Comparison of ENCODE assay signal across 19 cellular contexts in the genomic region with DNA sequence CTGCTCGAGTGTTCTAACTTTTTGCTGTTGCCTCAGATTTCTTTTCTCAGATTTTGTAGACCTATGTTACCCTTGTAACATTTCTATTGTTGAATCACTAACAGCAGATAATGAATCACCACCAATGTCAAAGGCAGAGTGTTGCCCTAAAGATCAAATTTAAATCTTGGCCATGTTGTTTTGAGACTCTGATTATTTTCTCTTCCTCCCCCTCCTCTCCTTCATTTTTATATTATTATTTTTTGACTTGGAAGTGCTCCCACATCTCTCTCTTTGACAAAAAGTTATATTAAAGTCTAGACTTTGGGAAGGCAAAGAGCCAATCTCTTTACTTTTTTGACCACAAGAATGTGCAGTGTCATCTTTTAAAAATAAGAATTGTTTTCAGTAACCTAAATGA.
DNase-seq lines count a peak whose midpoint lies in the region; ATAC-seq and TF ChIP-seq lines count a peak whose summit lies in the region.
"Had no signal": no experiment of that assay in that cellular context is flagged by ENCODE, and none has a peak within 500 bp of the region (broad histone marks: within the 10 kb centered on the region; RNA-seq: fewer than 3 reads in every experiment).

No MANE protein-coding gene starts in this region.

- in situ Hi-C loops in astrocyte of the spinal cord (cut with HindIII; ENCODE audit: low sequenced_read_pairs): no loop called here

- no peaks in the 10 kb centered on the region for H3K36me3 ChIP-seq in BE2C
- H3K36me3 ChIP-seq: left ventricle myocardium inferior, neural progenitor cell had no signal

- intact Hi-C loops in Right ventricle myocardium superior (cut with DNase I): no loop called here

- no peak for ATAC-seq in Right ventricle myocardium superior (ENCODE audit: poor library complexity)
- ATAC-seq: Right ventricle myocardium inferior had no signal

- H3K27me3 ChIP-seq in BE2C: no peaks in the 10 kb centered on the region
- H3K27me3 ChIP-seq: neural progenitor cell, testis had no signal

- no peaks in the 10 kb centered on the region for H3K4me1 ChIP-seq in BE2C
- H3K4me1 ChIP-seq: left ventricle myocardium inferior, neural progenitor cell, testis had no signal

- no peak overlapping the region for H3K4me3 ChIP-seq in astrocyte of the spinal cord (ENCODE audit: low read depth, low read length)
- no peak overlapping the region for H3K4me3 ChIP-seq in fibroblast of villous mesenchyme (ENCODE audit: low read depth, low read length)
- no peak overlapping the region for H3K4me3 ChIP-seq in BE2C (ENCODE audit: low read depth, low read length)
- H3K4me3 ChIP-seq: left ventricle myocardium inferior, neural progenitor cell, testis had no signal

- TF ChIP-seq CTCF in astrocyte of the spinal cord (IDR thresholded peaks at IDR 0.05; ENCODE audit: low read depth, low read length): no peak
- no peak for TF ChIP-seq CTCF in fibroblast of villous mesenchyme (IDR thresholded peaks at IDR 0.05; ENCODE audit: insufficient read depth, low read depth, low read length)
- TF ChIP-seq CTCF in BE2C (IDR thresholded peaks at IDR 0.05; ENCODE audit: low read depth, low read length): no peak

- no peaks in the 10 kb centered on the region for H3K9me3 ChIP-seq in BE2C
- H3K9me3 ChIP-seq: testis had no signal

- DNase-seq in HPDE6-E6E7 (ENCODE audit: extremely low spot score) (peak; percentile 21), astrocyte of the spinal cord (ENCODE audit: low read depth, low spot score) (peak; percentile 88), fibroblast of villous mesenchyme (ENCODE audit: low read depth) (peak; percentile 1), renal cortical epithelial cell (ENCODE audit: low read depth) (peak; percentile 57), Right ventricle myocardium superior (no peak), BE2C (no peak), midbrain (lab: John Stamatoyannopoulos, UW) (no peak)
- DNase-seq in activated effector memory CD4-positive, alpha-beta T cell treated with Interleukin-2 at 50 U/mL for 16 hours: no peak
- DNase-seq: activated CD4-positive, alpha-beta T cell treated with anti-CD3 and anti-CD28 coated beads for 4 hours; head of caudate nucleus; left ventricle myocardium inferior; MM.1S; NCI-H2171 treated with DMSO at 0.1 percent for 48 hours; NCI-H526 treated with DMSO at 0.1 percent for 48 hours; retina; stimulated activated CD4-positive, alpha-beta T cell treated with anti-CD3 and anti-CD28 coated beads, Interleukin-15, amount 100 ng/mL, for 24 hours; testis had no signal

Comparison
In these comparisons a context has a peak if more than half of its experiments do, and no peak if none do; other contexts are left out.
1. DNase-seq: peak in HPDE6-E6E7 (single experiment), astrocyte of the spinal cord (single experiment), fibroblast of villous mesenchyme (single experiment) and renal cortical epithelial cell (single experiment); none in Right ventricle myocardium superior (single experiment), activated effector memory CD4-positive, alpha-beta T cell treated with Interleukin-2 at 50 U/mL for 16 hours (single experiment), BE2C (single experiment) and midbrain (single experiment).